Comparison of ENCODE assay signal across 17 cellular contexts in the genomic region with DNA sequence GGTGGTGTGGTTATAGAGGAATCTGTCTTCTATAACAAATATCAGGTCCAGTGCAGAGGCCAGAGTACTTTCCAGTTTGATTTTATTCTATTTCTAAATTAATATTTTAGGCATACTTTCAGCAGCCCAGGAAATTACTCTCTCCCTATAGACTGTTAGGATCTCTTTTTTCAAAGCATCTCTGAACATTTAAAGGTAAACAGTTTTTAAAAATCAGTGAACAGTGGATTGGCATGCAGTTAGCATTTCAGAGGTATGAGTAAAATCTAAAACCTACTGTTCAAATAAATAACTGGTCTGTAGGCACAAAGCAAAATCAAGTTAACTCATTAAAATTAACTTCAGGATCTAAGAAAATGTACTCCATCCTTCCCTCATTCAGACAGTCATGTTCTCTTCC. TPM values are rescaled to one million over a fixed set of nuclear protein-coding genes. Genes with fewer than 3 reads are reported as not detected.
DNase-seq lines count a peak whose midpoint lies in the region; ATAC-seq and TF ChIP-seq lines count a peak whose summit lies in the region.
"Had no signal": no experiment of that assay in that cellular context is flagged by ENCODE, and none has a peak within 500 bp of the region (broad histone marks: within the 10 kb centered on the region; RNA-seq: fewer than 3 reads in every experiment).

No MANE protein-coding gene starts in this region.

- DNase-seq in activated naive CD4-positive, alpha-beta T cell treated with anti-CD3 and anti-CD28 coated beads, Interleukin-2, amount 50 U/mL, for 72 hours (ENCODE audit: low spot score in 2 of 2), result no peak
- no peak for DNase-seq in activated naive CD4-positive, alpha-beta T cell treated with anti-CD3 and anti-CD28 coated beads, Interleukin-2, amount 10 ng/mL, durations not matched to agents 7 days and 5 days
- no peak for DNase-seq in T-helper 17 cell
- no peak for DNase-seq in effector memory CD8-positive, alpha-beta T cell
- DNase-seq in type B pancreatic cell (ENCODE audit: extremely low spot score, unreplicated experiment), result no peak
- no peak for DNase-seq in NCI-H2029 treated with DMSO at 0.1 percent for 48 hours (lab: John Stamatoyannopoulos, UW)
- no peak for DNase-seq in SKM-1 (lab: John Stamatoyannopoulos, UW; ENCODE audit: unreplicated experiment)
- DNase-seq: activated CD4-positive, alpha-beta T cell treated with anti-CD3 and anti-CD28 coated beads, Interleukin-2, amount 50 U/mL, for 1 hour; DMS153; KG1; naive B cell; NCI-H1105 treated with DMSO at 0.1 percent for 48 hours; spleen; stimulated activated naive CD4-positive, alpha-beta T cell treated with Interleukin-2 at 50 U/mL for 16 hours had no signal

- peaks cover 4 to 7% of the 10 kb centered on the region in 2 donors for H3K9me3 Mint-ChIP-seq in activated naive CD4-positive, alpha-beta T cell treated with anti-CD3 and anti-CD28 coated beads, Interleukin-2, amount 50 U/mL, for 72 hours
- H3K9me3 Mint-ChIP-seq in activated naive CD4-positive, alpha-beta T cell treated with anti-CD3 and anti-CD28 coated beads, Interleukin-2, amount 10 ng/mL, durations not matched to agents 7 days and 5 days, result no peaks in the 10 kb centered on the region
- no peaks in the 10 kb centered on the region for H3K9me3 Mint-ChIP-seq in effector memory CD8-positive, alpha-beta T cell
- peaks cover 5% of the 10 kb centered on the region for H3K9me3 Mint-ChIP-seq in type B pancreatic cell
- H3K9me3 Mint-ChIP-seq: naive B cell had no signal

- H3K27me3 Mint-ChIP-seq in activated naive CD4-positive, alpha-beta T cell treated with anti-CD3 and anti-CD28 coated beads, Interleukin-2, amount 10 ng/mL, durations not matched to agents 7 days and 5 days, result no peaks in the 10 kb centered on the region
- H3K27me3 Mint-ChIP-seq in T-helper 17 cell (no peaks in the 10 kb centered on the region), type B pancreatic cell (no peaks in the 10 kb centered on the region)
- no peaks in the 10 kb centered on the region for H3K27me3 Mint-ChIP-seq in effector memory CD8-positive, alpha-beta T cell
- H3K27me3 Mint-ChIP-seq: naive B cell had no signal

- TF ChIP-seq CTCF in type B pancreatic cell (conservative IDR thresholded peaks at IDR 0.05), result no peak

- H3K4me3 Mint-ChIP-seq in activated naive CD4-positive, alpha-beta T cell treated with anti-CD3 and anti-CD28 coated beads, Interleukin-2, amount 10 ng/mL, durations not matched to agents 7 days and 5 days, result no peak overlapping the region
- H3K4me3 Mint-ChIP-seq in T-helper 17 cell (no peak overlapping the region), type B pancreatic cell (peak overlapping the region; percentile 11)
- H3K4me3 Mint-ChIP-seq in effector memory CD8-positive, alpha-beta T cell, result no peak overlapping the region
- H3K4me3 Mint-ChIP-seq: naive B cell had no signal

- H3K9me3 ChIP-seq in T-helper 17 cell (ENCODE audit: control insufficient read depth, low read length, poor library complexity, severe bottlenecking), result no peaks in the 10 kb centered on the region
- H3K9me3 ChIP-seq: spleen, vagina had no signal

- H3K27ac Mint-ChIP-seq in activated naive CD4-positive, alpha-beta T cell treated with anti-CD3 and anti-CD28 coated beads, Interleukin-2, amount 50 U/mL, for 72 hours, result peak overlapping the region; percentile 96 to 98
- H3K27ac Mint-ChIP-seq in activated naive CD4-positive, alpha-beta T cell treated with anti-CD3 and anti-CD28 coated beads, Interleukin-2, amount 10 ng/mL, durations not matched to agents 7 days and 5 days, result no peak overlapping the region
- H3K27ac Mint-ChIP-seq in T-helper 17 cell (peak overlapping the region; percentile 73), type B pancreatic cell (peak overlapping the region; percentile 27)
- peak overlapping the region; percentile 16 to 86 for H3K27ac Mint-ChIP-seq in effector memory CD8-positive, alpha-beta T cell

- peaks cover 76% of the 10 kb centered on the region for H3K4me1 Mint-ChIP-seq in activated naive CD4-positive, alpha-beta T cell treated with anti-CD3 and anti-CD28 coated beads, Interleukin-2, amount 10 ng/mL, durations not matched to agents 7 days and 5 days
- H3K4me1 Mint-ChIP-seq in T-helper 17 cell (peaks cover 45% of the 10 kb centered on the region), type B pancreatic cell (ENCODE audit: unreplicated experiment) (no peaks in the 10 kb centered on the region)
- H3K4me1 Mint-ChIP-seq in effector memory CD8-positive, alpha-beta T cell (ENCODE audit: low read depth in 2 of 2), result peaks cover 21 to 60% of the 10 kb centered on the region in 2 donors

- H3K36me3 Mint-ChIP-seq in activated naive CD4-positive, alpha-beta T cell treated with anti-CD3 and anti-CD28 coated beads, Interleukin-2, amount 50 U/mL, for 72 hours, result peaks cover 67 to 82% of the 10 kb centered on the region in 2 donors
- peaks cover 83% of the 10 kb centered on the region for H3K36me3 Mint-ChIP-seq in activated naive CD4-positive, alpha-beta T cell treated with anti-CD3 and anti-CD28 coated beads, Interleukin-2, amount 10 ng/mL, durations not matched to agents 7 days and 5 days
- H3K36me3 Mint-ChIP-seq in T-helper 17 cell (ENCODE audit: low read depth), result peaks cover 7% of the 10 kb centered on the region
- peaks cover 28% of the 10 kb centered on the region for H3K36me3 Mint-ChIP-seq in effector memory CD8-positive, alpha-beta T cell (ENCODE audit: insufficient read depth)
- no peaks in the 10 kb centered on the region for H3K36me3 Mint-ChIP-seq in type B pancreatic cell
- H3K36me3 Mint-ChIP-seq: naive B cell had no signal

- CTCF ChIA-PET in activated naive CD4-positive, alpha-beta T cell treated with anti-CD3 and anti-CD28 coated beads, Interleukin-2, amount 10 ng/mL, durations not matched to agents 7 days and 5 days (lab: Charles Lee), result interaction anchor here (1.3 to 3.0 kb wide), 3 partner anchors 14 to 25 kb away, joined by 6 to 18 read pairs (median 16); no protein-coding TSS in a partner anchor

- no peak for ATAC-seq in activated naive CD4-positive, alpha-beta T cell treated with anti-CD3 and anti-CD28 coated beads, Interleukin-2, amount 50 U/mL, for 72 hours
- ATAC-seq in T-helper 17 cell (no peak), GM18858 (IDR thresholded peaks at IDR 0.05; ENCODE audit: unreplicated experiment) (no peak)
- no peak for ATAC-seq in effector memory CD8-positive, alpha-beta T cell (replicated peaks)

RNA-seq across cellular contexts. Expression of gene ZBED2, which starts 3.0 kb away (rescaled TPM):
- total RNA-seq in activated naive CD4-positive, alpha-beta T cell treated with anti-CD3 and anti-CD28 coated beads, Interleukin-2, amount 50 U/mL, for 72 hours, result 100 to 1,000 TPM; 306 to 517 TPM
- under 1 TPM; 0.12 to 0.13 TPM for total RNA-seq in T-helper 17 cell
- total RNA-seq in type B pancreatic cell (ENCODE audit: low replicate concordance), result 2.2 and 3.3 TPM in 2 replicates
- total RNA-seq: posterior vena cava had no signal

RNA-seq across cellular contexts. Expression of gene CD96, which starts 50.1 kb away (rescaled TPM):
- 10 to 100 TPM; 31.7 to 97.9 TPM for total RNA-seq in activated naive CD4-positive, alpha-beta T cell treated with anti-CD3 and anti-CD28 coated beads, Interleukin-2, amount 50 U/mL, for 72 hours
- 100 to 1,000 TPM; 190 to 201 TPM for total RNA-seq in T-helper 17 cell
- total RNA-seq in type B pancreatic cell (ENCODE audit: low replicate concordance), result not detected in 2 replicates

Comparison
In these comparisons a context has a peak if more than half of its experiments do, and no peak if none do; other contexts are left out.
1. RNA of gene ZBED2, which starts 3.0 kb away (total RNA-seq): 306 to 517 TPM in activated naive CD4-positive, alpha-beta T cell treated with anti-CD3 and anti-CD28 coated beads, Interleukin-2, amount 50 U/mL, for 72 hours; 2.2 to 3.3 TPM in type B pancreatic cell and 0.12 to 0.13 TPM in T-helper 17 cell; every median in the first group is over 10 times any median in the second.
2. RNA of gene CD96, which starts 50.1 kb away (total RNA-seq): 190 to 201 TPM in T-helper 17 cell and 31.7 to 97.9 TPM in activated naive CD4-positive, alpha-beta T cell treated with anti-CD3 and anti-CD28 coated beads, Interleukin-2, amount 50 U/mL, for 72 hours; not detected in type B pancreatic cell; every median in the first group is over 10 times any median in the second.